Comparison of ENCODE assay signal across 1 cellular context in genomic region chr9:21730899-21731298, GRCh38.
TF ChIP-seq lines count a peak whose summit lies in the region.

No MANE protein-coding gene starts in this region.

TF ChIP-seq in A549, 52 proteins besides CTCF, POLR2A, EP300 and RAD21 (continued from another document):
- no peak for TF ChIP-seq CHD4 (IDR thresholded peaks at IDR 0.05; ENCODE audit: borderline replicate concordance)
